ENCODE assay signal across 17 cellular contexts in genomic region chr15:65937476-65937875, GRCh38.
DNase-seq lines count a peak whose midpoint lies in the region; FAIRE-seq lines count a peak whose summit lies in the region.
"Had no signal": no experiment of that assay in that cellular context is flagged by ENCODE, and none has a peak within 500 bp of the region (broad histone marks: within the 10 kb centered on the region; RNA-seq: fewer than 3 reads in every experiment).

No MANE protein-coding gene starts in this region.

- in situ Hi-C loops in SK-MEL-5 (cut with HindIII; ENCODE audit: low pct_unique_long_range_greater_than_20kb, low sequenced_read_pairs): no loop called here

- intact Hi-C loops in head of caudate nucleus (cut with DNase I): no loop called here
- intact Hi-C loops in CD4-positive, alpha-beta memory T cell (cut with micrococcal nuclease): no loop called here

- H3K27me3 Mint-ChIP-seq in CD4-positive, alpha-beta memory T cell: no peaks in the 10 kb centered on the region
- H3K27me3 Mint-ChIP-seq: activated CD4-positive, alpha-beta T cell treated with anti-CD3 and anti-CD28 coated beads, Interleukin-2, amount 10 ng/mL, durations not matched to agents 7 days and 5 days had no signal

- H3K4me3 Mint-ChIP-seq in CD4-positive, alpha-beta memory T cell: no peak overlapping the region
- H3K4me3 Mint-ChIP-seq: activated CD4-positive, alpha-beta T cell treated with anti-CD3 and anti-CD28 coated beads, Interleukin-2, amount 10 ng/mL, durations not matched to agents 7 days and 5 days; activated T-helper 1 cell treated with anti-CD3 and anti-CD28 coated beads, Interleukin-12 subunit alpha, Interleukin-12 subunit beta, Interleukin-2, Interleukin-4 antibody, amounts not matched to agents 30 ng/mL and 10 ng/mL and 1 ng/mL, durations not matched to agents 14 hours and 24 hours and 36 hours; neural crest cell had no signal

- H3K27me3 ChIP-seq in small intestine (ENCODE audit: control insufficient read depth in 2 of 2, insufficient read depth in 2 of 2, low read length in 2 of 2): no peaks in the 10 kb centered on the region
- no peaks in the 10 kb centered on the region for H3K27me3 ChIP-seq in CD4-positive, alpha-beta memory T cell (ENCODE audit: insufficient read depth, low read length)
- H3K27me3 ChIP-seq: suprapubic skin had no signal

- 92 to 97% (median 95%) methylated on average over 1 of the region's 1 CpG for WGBS in small intestine, 3 donors

- POLR2A ChIA-PET in CD4-positive, alpha-beta memory T cell (lab: Charles Lee; ENCODE audit: partially characterized antibody): no interaction called here

- no peak for FAIRE-seq in small intestine (lab: Jason Lieb, UNC)
- FAIRE-seq: A549 had no signal

- DNase-seq in DMS79 treated with DMSO at 0.1 percent for 48 hours (lab: John Stamatoyannopoulos, UW) (peak; percentile 14), DMS79 (lab: John Stamatoyannopoulos, UW) (no peak), SK-MEL-5 (ENCODE audit: low read depth, low spot score) (peak; percentile 14), head of caudate nucleus (peak in 36 of 42 donors; percentile 12 to 88 (median 50)), small intestine (no peak), GM19238 (ENCODE audit: insufficient read length, low spot score) (no peak), activated T-cell treated with anti-CD3 and anti-CD28 coated beads for 4 hours (no peak)
- no peak for DNase-seq in CD4-positive, alpha-beta memory T cell
- DNase-seq: activated CD4-positive, alpha-beta T cell treated with anti-CD3 and anti-CD28 coated beads, Interleukin-2, amount 10 ng/mL, durations not matched to agents 7 days and 5 days; Kasumi-1; NCI-H2171; T-helper 2 cell had no signal

- H3K4me1 Mint-ChIP-seq in CD4-positive, alpha-beta memory T cell: peaks cover 1 to 5% (median 3%) of the 10 kb centered on the region in 4 donors
- H3K4me1 Mint-ChIP-seq: neural crest cell had no signal

- no peak overlapping the region for H3K27ac ChIP-seq in small intestine (ENCODE audit: low read depth in 1 of 2, low read length in 1 of 2)
- H3K27ac ChIP-seq in CD4-positive, alpha-beta memory T cell (ENCODE audit: low read depth, low read length): no peak overlapping the region
- H3K27ac ChIP-seq: A549, skin epidermis, suprapubic skin had no signal

- H3K9me3 ChIP-seq in small intestine (ENCODE audit: control insufficient read depth, low read depth): no peaks in the 10 kb centered on the region
- no peaks in the 10 kb centered on the region for H3K9me3 ChIP-seq in CD4-positive, alpha-beta memory T cell (ENCODE audit: control insufficient read depth in 1 of 2, low read length in 2 of 2)
- H3K9me3 ChIP-seq: A549, suprapubic skin had no signal

- H3K27ac Mint-ChIP-seq in CD4-positive, alpha-beta memory T cell: no peak overlapping the region
- H3K27ac Mint-ChIP-seq: activated CD4-positive, alpha-beta T cell treated with anti-CD3 and anti-CD28 coated beads, Interleukin-2, amount 10 ng/mL, durations not matched to agents 7 days and 5 days; activated T-helper 1 cell treated with anti-CD3 and anti-CD28 coated beads, Interleukin-12 subunit alpha, Interleukin-12 subunit beta, Interleukin-2, Interleukin-4 antibody, amounts not matched to agents 30 ng/mL and 10 ng/mL and 1 ng/mL, durations not matched to agents 14 hours and 24 hours and 36 hours had no signal

- H3K36me3 Mint-ChIP-seq in CD4-positive, alpha-beta memory T cell: no peaks in the 10 kb centered on the region

- peaks cover 0 to 2% (median 0%) of the 10 kb centered on the region in 8 donors for H3K9me3 Mint-ChIP-seq in CD4-positive, alpha-beta memory T cell
- H3K9me3 Mint-ChIP-seq: activated CD4-positive, alpha-beta T cell treated with anti-CD3 and anti-CD28 coated beads, Interleukin-2, amount 10 ng/mL, durations not matched to agents 7 days and 5 days; activated T-helper 1 cell treated with anti-CD3 and anti-CD28 coated beads, Interleukin-12 subunit alpha, Interleukin-12 subunit beta, Interleukin-2, Interleukin-4 antibody, amounts not matched to agents 30 ng/mL and 10 ng/mL and 1 ng/mL, durations not matched to agents 14 hours and 24 hours and 36 hours; neural crest cell had no signal

- no peaks in the 10 kb centered on the region for H3K4me1 ChIP-seq in small intestine (ENCODE audit: control insufficient read depth in 2 of 2, insufficient read depth in 1 of 2, low read depth in 1 of 2, low read length in 1 of 2)
- peaks cover 6% of the 10 kb centered on the region for H3K4me1 ChIP-seq in CD4-positive, alpha-beta memory T cell (ENCODE audit: insufficient read depth, low read length)
- H3K4me1 ChIP-seq: suprapubic skin had no signal

- CTCF ChIA-PET in CD4-positive, alpha-beta memory T cell (lab: Charles Lee; ENCODE audit: partially characterized antibody): no interaction called here

- no peaks in the 10 kb centered on the region for H3K36me3 ChIP-seq in small intestine (ENCODE audit: control insufficient read depth in 2 of 2, insufficient read depth in 2 of 2, low read length in 2 of 2)
- H3K36me3 ChIP-seq in CD4-positive, alpha-beta memory T cell (ENCODE audit: insufficient read depth, low read length): no peaks in the 10 kb centered on the region
- H3K36me3 ChIP-seq: suprapubic skin had no signal

- H3K4me3 ChIP-seq in small intestine (ENCODE audit: low read depth in 1 of 2, low read length in 2 of 2): no peak overlapping the region
- H3K4me3 ChIP-seq in CD4-positive, alpha-beta memory T cell (ENCODE audit: low read length in 2 of 2): no peak overlapping the region
- H3K4me3 ChIP-seq: A549, skin epidermis, suprapubic skin had no signal

Comparison
In these comparisons a context has a peak if more than half of its experiments do, and no peak if none do; other contexts are left out.
1. DNase-seq: peak in DMS79 treated with DMSO at 0.1 percent for 48 hours (single experiment), SK-MEL-5 (single experiment) and head of caudate nucleus (36 of 42); none in DMS79 (single experiment), small intestine (single experiment), GM19238 (single experiment), activated T-cell treated with anti-CD3 and anti-CD28 coated beads for 4 hours (single experiment) and CD4-positive, alpha-beta memory T cell (0 of 5).